ENCODE assay signal across 34 cellular contexts in genomic region chr14:73003688-73004087, GRCh38.
"Had no signal": no experiment of that assay in that cellular context is flagged by ENCODE, and none has a peak within 500 bp of the region (broad histone marks: within the 10 kb centered on the region; RNA-seq: fewer than 3 reads in every experiment).

No MANE protein-coding gene starts in this region.

- H3K4me3 ChIP-seq: breast epithelium, gastrocnemius medialis, hepatocyte, skin epidermis, thoracic aorta, vagina had no signal

- DNase-seq: activated CD4-positive, alpha-beta T cell treated with anti-CD3 and anti-CD28 coated beads for 48 hours; activated CD4-positive, alpha-beta T cell treated with anti-CD3 and anti-CD28 coated beads, Interleukin-2, amount 50 U/mL, for 48 hours; activated CD8-positive, alpha-beta memory T cell treated with anti-CD3 and anti-CD28 coated beads for 24 hours; activated effector memory CD4-positive, alpha-beta T cell treated with anti-CD3 and anti-CD28 coated beads, Interleukin-2, amount 50 U/mL, for 16 hours; activated naive CD8-positive, alpha-beta T cell treated with anti-CD3 and anti-CD28 coated beads, Interleukin-2, amount 50 U/mL, for 24 hours; activated T-cell treated with anti-CD3 and anti-CD28 coated beads, Interleukin-2, amount 50 U/mL, for 1 hour; amygdala; effector CD8-positive, alpha-beta T cell; gastrocnemius medialis; glutamatergic neuron; islet precursor cell; mammary epithelial cell; stimulated activated CD4-positive, alpha-beta T cell treated with anti-CD3 and anti-CD28 coated beads, Interleukin-12 subunit alpha, Interleukin-12 subunit beta, amount 100 ng/mL, for 4 hours; stimulated activated CD4-positive, alpha-beta T cell treated with anti-CD3 and anti-CD28 coated beads, Interleukin-4, amount 100 ng/mL, for 1 hour; SW 1271; T1000 had no signal

- H3K4me1 ChIP-seq: vagina had no signal

- ATAC-seq: activated CD4-positive, CD25-positive, alpha-beta regulatory T cell treated with anti-CD3 and anti-CD28 coated beads, Interleukin-2, amount 50 U/mL, for 24 hours; activated naive CD8-positive, alpha-beta T cell treated with anti-CD3 and anti-CD28 coated beads, Interleukin-2, amount 50 U/mL, for 24 hours; gastrocnemius medialis; sciatic nerve; stimulated activated effector memory CD8-positive, alpha-beta T cell treated with anti-CD3 and anti-CD28 coated beads, Interleukin-12 subunit alpha, Interleukin-12 subunit beta, amount 100 ng/mL, for 72 hours had no signal

- H3K9me3 Mint-ChIP-seq: activated naive CD4-positive, alpha-beta T cell treated with anti-CD3 and anti-CD28 coated beads, Interleukin-2, amount 50 U/mL, for 24 hours; activated naive CD8-positive, alpha-beta T cell treated with anti-CD3 and anti-CD28 coated beads, Interleukin-2, amount 50 U/mL, for 24 hours; activated T-helper 1 cell treated with anti-CD3 and anti-CD28 coated beads, Interleukin-12 subunit alpha, Interleukin-12 subunit beta, Interleukin-2, Interleukin-4 antibody, amounts not matched to agents 30 ng/mL and 10 ng/mL and 1 ng/mL, durations not matched to agents 14 hours and 24 hours and 36 hours; central memory CD8-positive, alpha-beta T cell; nephron; stimulated activated effector memory CD8-positive, alpha-beta T cell treated with anti-CD3 and anti-CD28 coated beads, Interleukin-12 subunit alpha, Interleukin-12 subunit beta, amount 100 ng/mL, for 72 hours; stimulated activated naive CD8-positive, alpha-beta T cell treated with anti-CD3 and anti-CD28 coated beads, Interleukin-15, Interleukin-2, amounts not matched to agents 100 ng/mL and 50 ng/mL, for 24 hours; T-helper 1 cell treated with Interleukin-12 subunit alpha and Interleukin-12 subunit beta and Interleukin-4 antibody, amounts not matched to agents 30 μg/mL and 1 μg/mL, for 36 hours; type B pancreatic cell had no signal

- H3K27ac ChIP-seq: hepatocyte, skin epidermis, thoracic aorta, vagina, VCaP had no signal

- FAIRE-seq: colon, endometrium had no signal

- H3K9me3 ChIP-seq: breast epithelium, gastrocnemius medialis, thoracic aorta, vagina had no signal

- H3K4me3 Mint-ChIP-seq: activated naive CD4-positive, alpha-beta T cell treated with anti-CD3 and anti-CD28 coated beads, Interleukin-2, amount 50 U/mL, for 24 hours; activated naive CD8-positive, alpha-beta T cell treated with anti-CD3 and anti-CD28 coated beads, Interleukin-2, amount 50 U/mL, for 24 hours; activated T-helper 1 cell treated with anti-CD3 and anti-CD28 coated beads, Interleukin-12 subunit alpha, Interleukin-12 subunit beta, Interleukin-2, Interleukin-4 antibody, amounts not matched to agents 30 ng/mL and 10 ng/mL and 1 ng/mL, durations not matched to agents 14 hours and 24 hours and 36 hours; central memory CD8-positive, alpha-beta T cell; nephron; stimulated activated effector memory CD8-positive, alpha-beta T cell treated with anti-CD3 and anti-CD28 coated beads, Interleukin-12 subunit alpha, Interleukin-12 subunit beta, amount 100 ng/mL, for 72 hours; stimulated activated naive CD8-positive, alpha-beta T cell treated with anti-CD3 and anti-CD28 coated beads, Interleukin-15, Interleukin-2, amounts not matched to agents 100 ng/mL and 50 ng/mL, for 24 hours; T-helper 1 cell treated with Interleukin-12 subunit alpha and Interleukin-12 subunit beta and Interleukin-4 antibody, amounts not matched to agents 30 μg/mL and 1 μg/mL, for 36 hours; type B pancreatic cell had no signal

- H3K4me2 ChIP-seq: hepatocyte had no signal

- H3K36me3 ChIP-seq: breast epithelium had no signal

- H3K27ac Mint-ChIP-seq: activated naive CD4-positive, alpha-beta T cell treated with anti-CD3 and anti-CD28 coated beads, Interleukin-2, amount 50 U/mL, for 24 hours; activated naive CD8-positive, alpha-beta T cell treated with anti-CD3 and anti-CD28 coated beads, Interleukin-2, amount 50 U/mL, for 24 hours; activated T-helper 1 cell treated with anti-CD3 and anti-CD28 coated beads, Interleukin-12 subunit alpha, Interleukin-12 subunit beta, Interleukin-2, Interleukin-4 antibody, amounts not matched to agents 30 ng/mL and 10 ng/mL and 1 ng/mL, durations not matched to agents 14 hours and 24 hours and 36 hours; nephron; stimulated activated effector memory CD8-positive, alpha-beta T cell treated with anti-CD3 and anti-CD28 coated beads, Interleukin-12 subunit alpha, Interleukin-12 subunit beta, amount 100 ng/mL, for 72 hours; stimulated activated naive CD8-positive, alpha-beta T cell treated with anti-CD3 and anti-CD28 coated beads, Interleukin-15, Interleukin-2, amounts not matched to agents 100 ng/mL and 50 ng/mL, for 24 hours; T-helper 1 cell treated with Interleukin-12 subunit alpha and Interleukin-12 subunit beta and Interleukin-4 antibody, amounts not matched to agents 30 μg/mL and 1 μg/mL, for 36 hours; type B pancreatic cell had no signal

- H2AFZ ChIP-seq: hepatocyte had no signal

- H3K27me3 Mint-ChIP-seq: activated naive CD4-positive, alpha-beta T cell treated with anti-CD3 and anti-CD28 coated beads, Interleukin-2, amount 50 U/mL, for 24 hours; activated naive CD8-positive, alpha-beta T cell treated with anti-CD3 and anti-CD28 coated beads, Interleukin-2, amount 50 U/mL, for 24 hours; central memory CD8-positive, alpha-beta T cell; stimulated activated naive CD8-positive, alpha-beta T cell treated with anti-CD3 and anti-CD28 coated beads, Interleukin-15, Interleukin-2, amounts not matched to agents 100 ng/mL and 50 ng/mL, for 24 hours; type B pancreatic cell had no signal

- H3K27me3 ChIP-seq: breast epithelium, gastrocnemius medialis, hepatocyte, vagina had no signal
